Comparison of ENCODE assay signal across 8 cellular contexts in the genomic region with DNA sequence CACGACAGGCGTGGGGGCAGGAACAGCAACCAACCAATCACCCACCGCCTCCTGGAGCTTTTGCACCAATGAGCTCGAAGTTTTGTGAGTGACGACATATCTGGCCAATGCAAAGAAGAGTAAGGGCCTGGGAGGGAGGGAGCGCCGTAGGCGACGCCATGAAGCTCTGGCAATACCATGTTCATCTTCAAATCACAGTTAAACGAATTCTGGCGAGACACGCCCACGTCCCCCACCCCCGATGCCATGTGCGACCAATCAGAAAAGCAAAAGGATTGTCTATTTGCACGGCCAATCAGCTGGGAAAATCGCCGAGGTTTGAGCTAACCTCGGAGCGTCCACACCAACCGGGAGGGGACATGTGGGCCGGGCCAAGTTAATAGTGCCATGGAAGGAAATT. TPM values are rescaled to one million over a fixed set of nuclear protein-coding genes. Genes with fewer than 3 reads are reported as not detected.
DNase-seq lines count a peak whose midpoint lies in the region; ATAC-seq and TF ChIP-seq lines count a peak whose summit lies in the region.
"Not testable (repeated sequence)": the region's sequence is repeated elsewhere in the genome, so short reads cannot be mapped to it uniquely, and the experiment has no call there.

A gene (minus strand): TSS at position 12 of the 400 bp plus-strand sequence. CDS start 3,369 bp downstream, outside the sequence.

- H3K4me3 ChIP-seq in esophagus muscularis mucosa: peak within 1 kb of the TSS in 2 of 4 donors; percentile 24 to 33

- no CpG with 5 or more reads among the region's 22 CpGs for WGBS in esophagus muscularis mucosa

- H3K4me1 ChIP-seq in esophagus muscularis mucosa: not testable (repeated sequence)

- peak; percentile 88 for ATAC-seq in CD4-positive, alpha-beta T cell (ENCODE audit: poor library complexity)
- ATAC-seq in GM21367 (IDR thresholded peaks at IDR 0.05; ENCODE audit: unreplicated experiment) (peak; percentile 85), HG03097 (IDR thresholded peaks at IDR 0.05; ENCODE audit: low FRiP score, unreplicated experiment) (peak; percentile 85)

- H3K9me3 ChIP-seq in CD4-positive, alpha-beta T cell (ENCODE audit: control insufficient read depth, low read length); esophagus muscularis mucosa: not testable (repeated sequence)

- intact Hi-C loops in CD4-positive, alpha-beta T cell (cut with DNase I, micrococcal nuclease); T-helper 1 cell treated with Interleukin-12 subunit alpha and Interleukin-12 subunit beta and Interleukin-4 antibody, amounts not matched to agents 30 ng/mL and 1 ng/mL, for 36 hours (cut with micrococcal nuclease); esophagus muscularis mucosa (cut with DNase I): not testable (repeated sequence)

- POLR2A ChIA-PET in CD4-positive, alpha-beta T cell (lab: Charles Lee): not testable (repeated sequence)

- not testable (repeated sequence) for TF ChIP-seq CTCF in CD4-positive, alpha-beta T cell (IDR thresholded peaks at IDR 0.05); esophagus muscularis mucosa (IDR thresholded peaks at IDR 0.05); neural crest cell (conservative IDR thresholded peaks at IDR 0.05)

- not testable (repeated sequence) for H3K27ac ChIP-seq in CD4-positive, alpha-beta T cell (ENCODE audit: low read depth, low read length); esophagus muscularis mucosa (replicated peaks in 1 of 4)

- not testable (repeated sequence) for H3K4me1 Mint-ChIP-seq in CD4-positive, alpha-beta T cell (ENCODE audit: low read depth); neural crest cell

- TF ChIP-seq POLR2A in esophagus muscularis mucosa (IDR thresholded peaks at IDR 0.05; ENCODE audit: low read depth): not testable (repeated sequence)

- H3K27me3 Mint-ChIP-seq in CD4-positive, alpha-beta T cell; neural crest cell (ENCODE audit: low read depth): not testable (repeated sequence)

- not testable (repeated sequence) for H3K27me3 ChIP-seq in CD4-positive, alpha-beta T cell (ENCODE audit: control insufficient read depth, insufficient read depth, low read length); esophagus muscularis mucosa

- not testable (repeated sequence) for H3K36me3 Mint-ChIP-seq in CD4-positive, alpha-beta T cell (ENCODE audit: low read depth); neural crest cell (ENCODE audit: low read depth)

- H3K27ac Mint-ChIP-seq in CD4-positive, alpha-beta T cell; neural crest cell (ENCODE audit: unreplicated experiment): not testable (repeated sequence)

- not testable (repeated sequence) for TF ChIP-seq EP300 in esophagus muscularis mucosa (IDR thresholded peaks at IDR 0.05)

- DNase-seq in CD4-positive, alpha-beta T cell: peak; percentile 52 to 93 (median 68)
- DNase-seq in activated T-helper 1 cell treated with anti-CD3 and anti-CD28 coated beads, Interleukin-2, amount 50 U/mL, for 16 hours (ENCODE audit: low read depth in 1 of 2, low spot score in 1 of 2): peak; percentile 41 to 50
- not testable (repeated sequence) for DNase-seq in esophagus muscularis mucosa (ENCODE audit: extremely low spot score)
- DNase-seq in neural crest cell (ENCODE audit: low read depth, low spot score): peak; percentile 76
- DNase-seq in stimulated activated CD8-positive, alpha-beta memory T cell treated with anti-CD3 and anti-CD28 coated beads, Interleukin-2, amount 100 ng/mL, for 1 hour (ENCODE audit: low read depth in 2 of 2): peak; percentile 24 to 81

- H3K9me3 Mint-ChIP-seq in CD4-positive, alpha-beta T cell; neural crest cell: not testable (repeated sequence)

- H3K4me3 Mint-ChIP-seq in CD4-positive, alpha-beta T cell: peak within 1 kb of the TSS; percentile 69
- H3K4me3 Mint-ChIP-seq in neural crest cell: not testable (repeated sequence)

- CTCF ChIA-PET in CD4-positive, alpha-beta T cell (lab: Charles Lee): not testable (repeated sequence)

- H3K36me3 ChIP-seq in esophagus muscularis mucosa: not testable (repeated sequence)

RNA-seq across cellular contexts. Expression of the gene that starts here (rescaled TPM):
- 10 to 100 TPM; 22.0 to 23.9 TPM for total RNA-seq in CD4-positive, alpha-beta T cell
- 16.5 and 23.7 TPM in 2 replicates for total RNA-seq in T-helper 1 cell treated with Interleukin-12 subunit alpha and Interleukin-12 subunit beta and Interleukin-4 antibody, amounts not matched to agents 30 ng/mL and 1 ng/mL, for 36 hours
- total RNA-seq in esophagus muscularis mucosa: 10 to 100 TPM in 3 of 4 donors, 1 to 10 TPM in 1; 6.9 to 19.4 (median 15.4) TPM
- 12.8 and 12.9 TPM in 2 replicates for total RNA-seq in neural crest cell
